7 cellular contexts compared by ENCODE assay signal in genomic region chr11:13962562-13963168, GRCh38. TPM values are rescaled to one million over a fixed set of nuclear protein-coding genes. Genes with fewer than 3 reads are reported as not detected.
A peak's percentile ranks its signal among the peaks of the same experiment; 100 is the strongest.
DNase-seq lines count a peak whose midpoint lies in the region; ATAC-seq and TF ChIP-seq lines count a peak whose summit lies in the region.

TSS of gene SPON1 (plus strand) at chr11:13962723. CDS start at chr11:13962905, 182 bp downstream.

- peak within 1 kb of the TSS; percentile 73 to 79 for H3K27ac ChIP-seq in uterus

- ATAC-seq in activated T-cell treated with anti-CD3 and anti-CD28 coated beads, Interleukin-2, amount 50 U/mL, for 4 hours: peak; percentile 80 to 83
- ATAC-seq in HG02870 (IDR thresholded peaks at IDR 0.05; ENCODE audit: unreplicated experiment): no peak

- no peaks in the 10 kb centered on the region for H3K9me3 ChIP-seq in uterus

- TF ChIP-seq CTCF in fibroblast of villous mesenchyme (IDR thresholded peaks at IDR 0.05; ENCODE audit: insufficient read depth, low read depth, low read length): no peak
- TF ChIP-seq CTCF in uterus (IDR thresholded peaks at IDR 0.05): peak in 1 of 4 experiments; percentile 9

- no peaks in the 10 kb centered on the region for H3K9me3 Mint-ChIP-seq in activated T-cell treated with anti-CD3 and anti-CD28 coated beads, Interleukin-2, amount 50 U/mL, for 4 hours

- H3K4me1 ChIP-seq in uterus: peaks cover 0 to 4% of the 10 kb centered on the region in 2 donors

- peaks cover 0 to 5% of the 10 kb centered on the region in 2 donors for H3K27me3 ChIP-seq in uterus

- intact Hi-C loops in uterus (cut with DNase I; ENCODE audit: low total_unique reads): no loop called here

- DNase-seq in NCI-H2227 (lab: John Stamatoyannopoulos, UW; ENCODE audit: unreplicated experiment) (peak; percentile 58), fibroblast of villous mesenchyme (ENCODE audit: low read depth) (peak; percentile 22), nucleus accumbens (lab: John Stamatoyannopoulos, UW) (peak in 41 of 56 donors; percentile 11 to 81 (median 42)), uterus (peak; percentile 42 to 63), AML-193 (lab: John Stamatoyannopoulos, UW) (no peak)
- peak; percentile 34 for DNase-seq in activated T-cell treated with anti-CD3 and anti-CD28 coated beads, Interleukin-2, amount 50 U/mL, for 4 hours

- H3K36me3 ChIP-seq in uterus: no peaks in the 10 kb centered on the region

- TF ChIP-seq POLR2A in uterus (IDR thresholded peaks at IDR 0.05): no peak

- H3K4me3 ChIP-seq in fibroblast of villous mesenchyme (ENCODE audit: low read depth, low read length): peak within 1 kb of the TSS; percentile 10
- H3K4me3 ChIP-seq in uterus: peak within 1 kb of the TSS; percentile 42 to 53

- peak within 1 kb of the TSS; percentile 71 for H3K4me3 Mint-ChIP-seq in activated T-cell treated with anti-CD3 and anti-CD28 coated beads, Interleukin-2, amount 50 U/mL, for 4 hours

- H3K4me1 Mint-ChIP-seq in activated T-cell treated with anti-CD3 and anti-CD28 coated beads, Interleukin-2, amount 50 U/mL, for 4 hours (ENCODE audit: low read depth): peaks cover 13% of the 10 kb centered on the region

- peaks cover 57% of the 10 kb centered on the region for H3K27me3 Mint-ChIP-seq in activated T-cell treated with anti-CD3 and anti-CD28 coated beads, Interleukin-2, amount 50 U/mL, for 4 hours (ENCODE audit: low read depth)

- H3K36me3 Mint-ChIP-seq in activated T-cell treated with anti-CD3 and anti-CD28 coated beads, Interleukin-2, amount 50 U/mL, for 4 hours (ENCODE audit: insufficient read depth): no peaks in the 10 kb centered on the region

RNA-seq across cellular contexts. Expression of gene SPON1, which starts in this region (rescaled TPM):
- total RNA-seq in activated T-cell treated with anti-CD3 and anti-CD28 coated beads, Interleukin-2, amount 50 U/mL, for 4 hours: 1 to 10 TPM in 1 of 3 donors, under 1 TPM in 2; 0.82 to 1.1 (median 0.87) TPM
- 0.32 and 0.43 TPM in 2 replicates for total RNA-seq in fibroblast of villous mesenchyme
- 100 to 1,000 TPM in 1 of 4 donors, 10 to 100 TPM in 3; 18.8 to 139 (median 28.8) TPM for total RNA-seq in uterus

Comparison
In these comparisons a context has a peak if more than half of its experiments do, and no peak if none do; other contexts are left out.
1. RNA of gene SPON1 (total RNA-seq): 18.8 to 139 TPM in uterus; 0.82 to 1.1 TPM in activated T-cell treated with anti-CD3 and anti-CD28 coated beads, Interleukin-2, amount 50 U/mL, for 4 hours and 0.32 to 0.43 TPM in fibroblast of villous mesenchyme; every median in the first group is over 4 times any median in the second.
2. Peak in DNase-seq and H3K4me3 ChIP-seq in fibroblast of villous mesenchyme; RNA of the gene not detected or under 1 TPM.
3. DNase-seq: peak in NCI-H2227 (single experiment), activated T-cell treated with anti-CD3 and anti-CD28 coated beads, Interleukin-2, amount 50 U/mL, for 4 hours (single experiment), nucleus accumbens (41 of 56) and uterus (2 of 2); none in AML-193 (0 of 2).